ENCODE assay signal across 1 cellular context in genomic region chr1:28401760-28402159, GRCh38.
TF ChIP-seq lines count a peak whose summit lies in the region.

No MANE protein-coding gene starts in this region.

TF ChIP-seq in K562, 482 proteins besides CTCF, POLR2A, EP300 and RAD21 (continued from another document):
- TF ChIP-seq, protein P1, sequence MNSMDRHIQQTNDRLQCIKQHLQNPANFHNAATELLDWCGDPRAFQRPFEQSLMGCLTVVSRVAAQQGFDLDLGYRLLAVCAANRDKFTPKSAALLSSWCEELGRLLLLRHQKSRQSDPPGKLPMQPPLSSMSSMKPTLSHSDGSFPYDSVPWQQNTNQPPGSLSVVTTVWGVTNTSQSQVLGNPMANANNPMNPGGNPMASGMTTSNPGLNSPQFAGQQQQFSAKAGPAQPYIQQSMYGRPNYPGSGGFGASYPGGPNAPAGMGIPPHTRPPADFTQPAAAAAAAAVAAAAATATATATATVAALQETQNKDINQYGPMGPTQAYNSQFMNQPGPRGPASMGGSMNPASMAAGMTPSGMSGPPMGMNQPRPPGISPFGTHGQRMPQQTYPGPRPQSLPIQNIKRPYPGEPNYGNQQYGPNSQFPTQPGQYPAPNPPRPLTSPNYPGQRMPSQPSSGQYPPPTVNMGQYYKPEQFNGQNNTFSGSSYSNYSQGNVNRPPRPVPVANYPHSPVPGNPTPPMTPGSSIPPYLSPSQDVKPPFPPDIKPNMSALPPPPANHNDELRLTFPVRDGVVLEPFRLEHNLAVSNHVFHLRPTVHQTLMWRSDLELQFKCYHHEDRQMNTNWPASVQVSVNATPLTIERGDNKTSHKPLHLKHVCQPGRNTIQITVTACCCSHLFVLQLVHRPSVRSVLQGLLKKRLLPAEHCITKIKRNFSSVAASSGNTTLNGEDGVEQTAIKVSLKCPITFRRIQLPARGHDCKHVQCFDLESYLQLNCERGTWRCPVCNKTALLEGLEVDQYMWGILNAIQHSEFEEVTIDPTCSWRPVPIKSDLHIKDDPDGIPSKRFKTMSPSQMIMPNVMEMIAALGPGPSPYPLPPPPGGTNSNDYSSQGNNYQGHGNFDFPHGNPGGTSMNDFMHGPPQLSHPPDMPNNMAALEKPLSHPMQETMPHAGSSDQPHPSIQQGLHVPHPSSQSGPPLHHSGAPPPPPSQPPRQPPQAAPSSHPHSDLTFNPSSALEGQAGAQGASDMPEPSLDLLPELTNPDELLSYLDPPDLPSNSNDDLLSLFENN (IDR thresholded peaks at IDR 0.05; ENCODE audit: low read depth in 2 of 2, low read length in 2 of 2) = 0 out of 4 replicates have a peak, but pooled peaks of 1 of the 2 experiments have one; percentile 57
- TF ChIP-seq, protein P2, sequence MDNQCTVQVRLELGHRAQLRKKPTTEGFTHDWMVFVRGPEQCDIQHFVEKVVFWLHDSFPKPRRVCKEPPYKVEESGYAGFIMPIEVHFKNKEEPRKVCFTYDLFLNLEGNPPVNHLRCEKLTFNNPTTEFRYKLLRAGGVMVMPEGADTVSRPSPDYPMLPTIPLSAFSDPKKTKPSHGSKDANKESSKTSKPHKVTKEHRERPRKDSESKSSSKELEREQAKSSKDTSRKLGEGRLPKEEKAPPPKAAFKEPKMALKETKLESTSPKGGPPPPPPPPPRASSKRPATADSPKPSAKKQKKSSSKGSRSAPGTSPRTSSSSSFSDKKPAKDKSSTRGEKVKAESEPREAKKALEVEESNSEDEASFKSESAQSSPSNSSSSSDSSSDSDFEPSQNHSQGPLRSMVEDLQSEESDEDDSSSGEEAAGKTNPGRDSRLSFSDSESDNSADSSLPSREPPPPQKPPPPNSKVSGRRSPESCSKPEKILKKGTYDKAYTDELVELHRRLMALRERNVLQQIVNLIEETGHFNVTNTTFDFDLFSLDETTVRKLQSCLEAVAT (IDR thresholded peaks at IDR 0.05) = peak in 1 of 2 experiments; percentile 98; a peak in 2 of 4 replicates
- TF ChIP-seq KLF6 (CRISPR knock-in tag; IDR thresholded peaks at IDR 0.05; ENCODE audit: borderline replicate concordance) (no peak), ARID1B (IDR thresholded peaks at IDR 0.05) (no peak)
